ENCODE assay signal across 20 cellular contexts in the genomic region with DNA sequence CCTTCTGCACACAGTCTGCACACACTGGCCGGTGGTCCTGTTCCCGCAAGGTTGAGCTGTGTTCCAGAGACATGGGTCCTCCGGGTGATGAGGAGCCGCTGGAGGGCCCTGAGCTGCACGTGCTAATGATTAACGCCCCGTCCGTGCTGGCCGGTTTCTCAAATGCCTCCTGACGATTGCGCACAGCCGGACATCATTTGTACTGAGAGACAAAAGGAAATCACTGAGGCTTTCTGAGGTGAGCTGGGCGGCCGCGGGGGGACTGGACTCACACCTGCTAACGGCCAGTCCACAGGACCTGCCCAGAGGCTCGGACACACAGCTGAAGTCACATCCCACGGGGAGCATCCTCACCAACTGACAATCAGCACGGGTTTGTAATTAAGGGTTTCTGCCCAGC. TPM values are rescaled to one million over a fixed set of nuclear protein-coding genes. Genes with fewer than 3 reads are reported as not detected.
DNase-seq lines count a peak whose midpoint lies in the region; ATAC-seq, FAIRE-seq and TF ChIP-seq lines count a peak whose summit lies in the region.
"Had no signal": no experiment of that assay in that cellular context is flagged by ENCODE, and none has a peak within 500 bp of the region (broad histone marks: within the 10 kb centered on the region; RNA-seq: fewer than 3 reads in every experiment).

No MANE protein-coding gene starts in this region.

- no peaks in the 10 kb centered on the region for H3K79me2 ChIP-seq in osteoblast (ENCODE audit: insufficient read depth, low read length)

- DNase-seq in COLO668 (lab: John Stamatoyannopoulos, UW; ENCODE audit: unreplicated experiment): peak; percentile 41
- peak; percentile 2 for DNase-seq in D721Med (ENCODE audit: insufficient read length, low spot score)
- peak; percentile 53 for DNase-seq in esophagus muscularis mucosa (ENCODE audit: extremely low spot score)
- peak; percentile 72 for DNase-seq in osteoblast (ENCODE audit: insufficient read length, low spot score, missing footprints)
- DNase-seq in NCI-H1436 (lab: John Stamatoyannopoulos, UW): no peak
- no peak for DNase-seq in testis
- DNase-seq: activated CD4-positive, CD25-positive, alpha-beta regulatory T cell treated with anti-CD3 and anti-CD28 coated beads, Interleukin-2, amount 50 U/mL, for 72 hours; activated effector memory CD4-positive, alpha-beta T cell treated with anti-CD3 and anti-CD28 coated beads, Interleukin-2, amount 50 U/mL, for 16 hours; amniotic stem cell; DMS79; left ventricle myocardium inferior; NCI-H1694 treated with DMSO at 0.1 percent for 48 hours; NCI-H345; small intestine; stimulated activated CD4-positive, alpha-beta T cell treated with anti-CD3 and anti-CD28 coated beads, Interleukin-4, amount 100 ng/mL, for 4 hours; stimulated activated CD8-positive, alpha-beta memory T cell treated with anti-CD3 and anti-CD28 coated beads, Interleukin-4, amount 100 ng/mL, for 48 hours had no signal

- TF ChIP-seq CTCF in D721Med (IDR thresholded peaks at IDR 0.05; ENCODE audit: insufficient read depth, missing control alignments) (no peak), esophagus muscularis mucosa (IDR thresholded peaks at IDR 0.05) (no peak), osteoblast (IDR thresholded peaks at IDR 0.05; ENCODE audit: extremely low read depth, low read depth, low read length) (no peak), testis (IDR thresholded peaks at IDR 0.05) (no peak)

- WGBS in esophagus muscularis mucosa: 67% methylated on average over 17 of the region's 19 CpGs
- 47 to 70% methylated on average over 14 to 19 of the region's 19 CpGs for WGBS in testis, 2 donors

- H3K4me3 ChIP-seq in esophagus muscularis mucosa: no peak overlapping the region
- H3K4me3 ChIP-seq in osteoblast (ENCODE audit: insufficient read depth, low read length): no peak overlapping the region
- H3K4me3 ChIP-seq in testis: no peak overlapping the region
- H3K4me3 ChIP-seq: BLaER1, HAP-1, left ventricle myocardium inferior, pancreas had no signal

- H3K9me3 ChIP-seq in esophagus muscularis mucosa (no peaks in the 10 kb centered on the region), osteoblast (ENCODE audit: low read depth, low read length) (no peaks in the 10 kb centered on the region), testis (no peaks in the 10 kb centered on the region)
- H3K9me3 ChIP-seq: BLaER1, HAP-1, left ventricle myocardium inferior, pancreas had no signal

- H3K36me3 ChIP-seq in esophagus muscularis mucosa: peaks cover 0 to 13% (median 7%) of the 10 kb centered on the region in 4 donors
- peaks cover 6% of the 10 kb centered on the region for H3K36me3 ChIP-seq in osteoblast (ENCODE audit: insufficient read depth, low read length)
- H3K36me3 ChIP-seq in testis (ENCODE audit: low read depth, missing control alignments): no peaks in the 10 kb centered on the region

- no peak for TF ChIP-seq POLR2A in esophagus muscularis mucosa (IDR thresholded peaks at IDR 0.05; ENCODE audit: low read depth)
- TF ChIP-seq POLR2A in testis (IDR thresholded peaks at IDR 0.05): no peak

- no peak for ATAC-seq in GM18907 (IDR thresholded peaks at IDR 0.05; ENCODE audit: unreplicated experiment)
- ATAC-seq: pancreas had no signal

- no peak overlapping the region for H3K27ac ChIP-seq in esophagus muscularis mucosa (replicated peaks in 1 of 4)
- no peak overlapping the region for H3K27ac ChIP-seq in osteoblast (ENCODE audit: low read depth, low read length)
- H3K27ac ChIP-seq in testis: no peak overlapping the region
- H3K27ac ChIP-seq: BLaER1, left ventricle myocardium inferior, pancreas had no signal

- H2AFZ ChIP-seq in osteoblast (ENCODE audit: low read length): no peak overlapping the region

- H3K27me3 ChIP-seq in esophagus muscularis mucosa (peaks cover 0 to 42% (median 4%) of the 10 kb centered on the region in 4 donors), osteoblast (ENCODE audit: insufficient read depth, low read length) (peaks cover 37% of the 10 kb centered on the region), testis (no peaks in the 10 kb centered on the region)
- H3K27me3 ChIP-seq: BLaER1 had no signal

- no peak overlapping the region for H3K4me2 ChIP-seq in osteoblast (ENCODE audit: insufficient read depth, low read length)
- H3K4me2 ChIP-seq: BLaER1 had no signal

- H3K4me1 ChIP-seq in esophagus muscularis mucosa (no peaks in the 10 kb centered on the region), osteoblast (ENCODE audit: insufficient read depth, low read length) (peaks cover 1% of the 10 kb centered on the region), testis (peaks cover 3% of the 10 kb centered on the region)
- H3K4me1 ChIP-seq: HAP-1, pancreas had no signal

- no peak for FAIRE-seq in D721Med (lab: Jason Lieb, UNC)
- FAIRE-seq: pancreas, small intestine had no signal

- peaks cover 8% of the 10 kb centered on the region for H4K20me1 ChIP-seq in osteoblast (ENCODE audit: insufficient read depth, low read length)
- H4K20me1 ChIP-seq: BLaER1 had no signal

- TF ChIP-seq EP300 in esophagus muscularis mucosa (IDR thresholded peaks at IDR 0.05): no peak

- intact Hi-C loops in esophagus muscularis mucosa (cut with DNase I) (no loop called here), testis (cut with DNase I; ENCODE audit: low total_unique reads) (no loop called here)

RNA-seq across cellular contexts. Expression of gene POFUT2, which starts 29.2 kb away (rescaled TPM):
- total RNA-seq in esophagus muscularis mucosa (10 to 100 TPM; 15.8 to 21.6 (median 18.7) TPM), osteoblast (35.8 and 39.2 TPM in 2 replicates), testis (10 to 100 TPM; 49.9 to 55.9 TPM)
- 63.3 TPM for polyA plus RNA-seq in testis (ENCODE audit: insufficient read depth, low read depth, low replicate concordance)

Comparison
In these comparisons a context has a peak if more than half of its experiments do, and no peak if none do; other contexts are left out.
1. DNase-seq: peak in COLO668 (single experiment), D721Med (single experiment), esophagus muscularis mucosa (single experiment) and osteoblast (single experiment); none in NCI-H1436 (single experiment) and testis (single experiment).